In genomic region chr6:106180208-106180607, GRCh38 we compare ENCODE assay signal across 13 cellular contexts.
"Had no signal": no experiment of that assay in that cellular context is flagged by ENCODE, and none has a peak within 500 bp of the region (broad histone marks: within the 10 kb centered on the region; RNA-seq: fewer than 3 reads in every experiment).

No MANE protein-coding gene starts in this region.

- H3K4me3 ChIP-seq: adrenal gland, cardiac muscle cell, coronary artery, psoas muscle, right lobe of liver, upper lobe of left lung had no signal

- H3K4me1 ChIP-seq: adrenal gland, psoas muscle, right lobe of liver, upper lobe of left lung had no signal

- DNase-seq: activated naive CD4-positive, alpha-beta T cell treated with Interleukin-2 at 50 U/mL for 16 hours; adrenal gland; foreskin keratinocyte; head of caudate nucleus; kidney glomerular epithelial cell; psoas muscle; right lobe of liver; T-helper 9 cell; upper lobe of left lung had no signal

- H3K27ac Mint-ChIP-seq: activated T-helper 17 cell treated with anti-CD3 and anti-CD28 coated beads, Interleukin-2, amount 50 U/mL, for 72 hours; stimulated activated naive CD8-positive, alpha-beta T cell treated with anti-CD3 and anti-CD28 coated beads, Interleukin-15, Interleukin-2, amounts not matched to agents 100 ng/mL and 50 ng/mL, for 24 hours had no signal

- H3K27me3 Mint-ChIP-seq: activated T-helper 17 cell treated with anti-CD3 and anti-CD28 coated beads, Interleukin-2, amount 50 U/mL, for 72 hours had no signal

- H3K9me3 Mint-ChIP-seq: stimulated activated naive CD8-positive, alpha-beta T cell treated with anti-CD3 and anti-CD28 coated beads, Interleukin-15, Interleukin-2, amounts not matched to agents 100 ng/mL and 50 ng/mL, for 24 hours had no signal

- H3K9me3 ChIP-seq: adrenal gland, psoas muscle, right lobe of liver, upper lobe of left lung had no signal

- H3K36me3 ChIP-seq: adrenal gland, cardiac muscle cell, right lobe of liver, upper lobe of left lung had no signal

- H3K27me3 ChIP-seq: adrenal gland, cardiac muscle cell, foreskin keratinocyte, right lobe of liver, upper lobe of left lung had no signal

- ATAC-seq: activated T-helper 17 cell treated with anti-CD3 and anti-CD28 coated beads, Interleukin-2, amount 50 U/mL, for 72 hours; foreskin keratinocyte; psoas muscle had no signal

- H3K4me3 Mint-ChIP-seq: activated T-helper 17 cell treated with anti-CD3 and anti-CD28 coated beads, Interleukin-2, amount 50 U/mL, for 72 hours; stimulated activated naive CD8-positive, alpha-beta T cell treated with anti-CD3 and anti-CD28 coated beads, Interleukin-15, Interleukin-2, amounts not matched to agents 100 ng/mL and 50 ng/mL, for 24 hours had no signal

- H3K27ac ChIP-seq: adrenal gland, cardiac muscle cell, coronary artery, foreskin keratinocyte, psoas muscle, right lobe of liver, upper lobe of left lung had no signal
